ENCODE assay signal across 8 cellular contexts in genomic region chr2:189142893-189143759, GRCh38. TPM values are rescaled to one million over a fixed set of nuclear protein-coding genes. Genes with fewer than 3 reads are reported as not detected.
DNase-seq lines count a peak whose midpoint lies in the region; ATAC-seq and TF ChIP-seq lines count a peak whose summit lies in the region.

No MANE protein-coding gene starts in this region.

- CTCF ChIA-PET in PC-3 (lab: Charles Lee): interaction anchor here (0.7 to 0.8 kb wide), 2 partner anchors 14 to 145 kb away, joined by 3 read pairs; no protein-coding TSS in a partner anchor

- no peaks in the 10 kb centered on the region for H3K27me3 Mint-ChIP-seq in activated T-helper 2 cell treated with anti-CD3 and anti-CD28 coated beads, Interferon-gamma antibody, Interleukin-2, Interleukin-4, amounts not matched to agents 10 μg/mL and 5 μg/mL and 100 μg/mL, durations not matched to agents 14 hours and 24 hours and 36 hours (ENCODE audit: low read depth)

- no peaks in the 10 kb centered on the region for H3K36me3 Mint-ChIP-seq in activated T-helper 2 cell treated with anti-CD3 and anti-CD28 coated beads, Interferon-gamma antibody, Interleukin-2, Interleukin-4, amounts not matched to agents 10 μg/mL and 5 μg/mL and 100 μg/mL, durations not matched to agents 14 hours and 24 hours and 36 hours (ENCODE audit: low read depth)

- H3F3A ChIP-seq in DOHH2 (ENCODE audit: control insufficient read depth, insufficient read depth) (no peaks in the 10 kb centered on the region), PC-3 (ENCODE audit: low read length, unreplicated experiment) (no peaks in the 10 kb centered on the region)

- no peak overlapping the region for H2AFZ ChIP-seq in PC-3 (ENCODE audit: low read length)

- H3K9ac ChIP-seq in PC-3 (ENCODE audit: low read length): no peak overlapping the region

- H3K4me1 Mint-ChIP-seq in activated T-helper 2 cell treated with anti-CD3 and anti-CD28 coated beads, Interferon-gamma antibody, Interleukin-2, Interleukin-4, amounts not matched to agents 10 μg/mL and 5 μg/mL and 100 μg/mL, durations not matched to agents 14 hours and 24 hours and 36 hours (ENCODE audit: low read depth): no peaks in the 10 kb centered on the region

- H3K4me1 ChIP-seq in DOHH2 (ENCODE audit: control insufficient read depth, low read length): no peaks in the 10 kb centered on the region
- no peaks in the 10 kb centered on the region for H3K4me1 ChIP-seq in PC-3 (ENCODE audit: insufficient read depth, low read length)
- no peaks in the 10 kb centered on the region for H3K4me1 ChIP-seq in iPS DF 6.9 (ENCODE audit: control insufficient read depth, insufficient read depth, low read length)

- H3K27ac ChIP-seq in DOHH2 (ENCODE audit: low read depth, low read length) (no peak overlapping the region), PC-3 (ENCODE audit: low read length) (no peak overlapping the region), iPS DF 6.9 (ENCODE audit: low read length) (no peak overlapping the region)

- H3K9me2 ChIP-seq in DOHH2 (replicated peaks; ENCODE audit: control insufficient read depth, low read length): no peaks in the 10 kb centered on the region
- H3K9me2 ChIP-seq in PC-3 (replicated peaks; ENCODE audit: low read length): no peaks in the 10 kb centered on the region

- no CpG with 5 or more reads among the region's 4 CpGs for WGBS in iPS DF 6.9 (ENCODE audit: insufficient coverage, insufficient read length)

- BruUV-seq in PC-3 (replicated peaks; lab: Mats Ljungman, UMichigan): no TSS peak

- no peak overlapping the region for H3K4me3 ChIP-seq in DOHH2 (ENCODE audit: low read length)
- H3K4me3 ChIP-seq in PC-3 (ENCODE audit: low read length): no peak overlapping the region
- H3K4me3 ChIP-seq in iPS DF 6.9 (ENCODE audit: low read length): no peak overlapping the region

- no peaks in the 10 kb centered on the region for H3K9me3 ChIP-seq in DOHH2 (ENCODE audit: control insufficient read depth, insufficient read depth, low read length)
- H3K9me3 ChIP-seq in PC-3 (ENCODE audit: low read length): no peaks in the 10 kb centered on the region
- no peaks in the 10 kb centered on the region for H3K9me3 ChIP-seq in iPS DF 6.9 (ENCODE audit: control insufficient read depth, insufficient read depth, low read length)

- H3K79me2 ChIP-seq in DOHH2 (ENCODE audit: control insufficient read depth, low read length) (no peaks in the 10 kb centered on the region), PC-3 (ENCODE audit: low read length) (peaks cover 3% of the 10 kb centered on the region; the same call in 1 of the 2 replicates)

- intact Hi-C loops in PC-3 (cut with micrococcal nuclease): loop anchor here (1.0 kb wide), 1 partner anchor 145 kb away; no protein-coding TSS in a partner anchor
- intact Hi-C loops in activated T-helper 2 cell treated with anti-CD3 and anti-CD28 coated beads, Interferon-gamma antibody, Interleukin-2, Interleukin-4, amounts not matched to agents 10 μg/mL and 5 μg/mL and 100 μg/mL, durations not matched to agents 14 hours and 24 hours and 36 hours (cut with micrococcal nuclease): loop anchor here (1.0 kb wide), 3 partner anchors 145 to 269 kb away; no protein-coding TSS in a partner anchor

- ATAC-seq in GM19372 (IDR thresholded peaks at IDR 0.05; ENCODE audit: low read depth, unreplicated experiment) (peak; percentile 98), HG03280 (IDR thresholded peaks at IDR 0.05; ENCODE audit: unreplicated experiment) (peak; percentile 96), PC-3 (peak; percentile 73)

- peak; percentile 95 for TF ChIP-seq CTCF in DOHH2 (IDR thresholded peaks at IDR 0.05; ENCODE audit: low read depth, low read length, poor library complexity, severe bottlenecking)
- TF ChIP-seq CTCF in PC-3 (conservative IDR thresholded peaks at IDR 0.05; ENCODE audit: low read depth, low read length): peak; percentile 99

- no peaks in the 10 kb centered on the region for H4K20me1 ChIP-seq in DOHH2 (ENCODE audit: control insufficient read depth, insufficient read depth, low read depth, low read length)
- no peaks in the 10 kb centered on the region for H4K20me1 ChIP-seq in PC-3 (ENCODE audit: low read length)

- no peaks in the 10 kb centered on the region for H3K9me3 Mint-ChIP-seq in activated T-helper 2 cell treated with anti-CD3 and anti-CD28 coated beads, Interferon-gamma antibody, Interleukin-2, Interleukin-4, amounts not matched to agents 10 μg/mL and 5 μg/mL and 100 μg/mL, durations not matched to agents 14 hours and 24 hours and 36 hours

- no peak overlapping the region for H3K4me2 ChIP-seq in DOHH2 (ENCODE audit: low read length)
- H3K4me2 ChIP-seq in PC-3 (ENCODE audit: low read length): no peak overlapping the region

- DNase-seq in PC-3: peak; percentile 76
- DNase-seq in activated T-helper 2 cell treated with anti-CD3 and anti-CD28 coated beads, Interferon-gamma antibody, Interleukin-2, Interleukin-4, amounts not matched to agents 10 μg/mL and 5 μg/mL and 100 μg/mL, durations not matched to agents 14 hours and 24 hours and 36 hours (ENCODE audit: low spot score): peak; percentile 17
- DNase-seq in iPS DF 6.9 (ENCODE audit: low read depth, low spot score): peak; percentile 45
- DNase-seq in stimulated activated CD4-positive, alpha-beta T cell treated with anti-CD3 and anti-CD28 coated beads, TNF-alpha, amount 100 ng/mL, for 48 hours (ENCODE audit: low read depth in 3 of 3): peak; percentile 3 to 13 (median 8)
- DNase-seq in hippocampal formation (lab: John Stamatoyannopoulos, UW): no peak

- H3K36me3 ChIP-seq in DOHH2 (ENCODE audit: control insufficient read depth, low read length) (no peaks in the 10 kb centered on the region), PC-3 (ENCODE audit: low read depth, low read length) (no peaks in the 10 kb centered on the region), iPS DF 6.9 (ENCODE audit: control insufficient read depth, insufficient read depth, low read length) (no peaks in the 10 kb centered on the region)

- H3K27me3 ChIP-seq in DOHH2 (ENCODE audit: control insufficient read depth, low read length) (no peaks in the 10 kb centered on the region), PC-3 (ENCODE audit: low read length) (no peaks in the 10 kb centered on the region), iPS DF 6.9 (ENCODE audit: control insufficient read depth, insufficient read depth, low read length) (no peaks in the 10 kb centered on the region)

- H3K4me3 Mint-ChIP-seq in activated T-helper 2 cell treated with anti-CD3 and anti-CD28 coated beads, Interferon-gamma antibody, Interleukin-2, Interleukin-4, amounts not matched to agents 10 μg/mL and 5 μg/mL and 100 μg/mL, durations not matched to agents 14 hours and 24 hours and 36 hours (ENCODE audit: low read depth): no peak overlapping the region

- no peak overlapping the region for H3K27ac Mint-ChIP-seq in activated T-helper 2 cell treated with anti-CD3 and anti-CD28 coated beads, Interferon-gamma antibody, Interleukin-2, Interleukin-4, amounts not matched to agents 10 μg/mL and 5 μg/mL and 100 μg/mL, durations not matched to agents 14 hours and 24 hours and 36 hours

- POLR2A ChIA-PET in PC-3 (lab: Charles Lee; ENCODE audit: unreplicated experiment): no interaction called here

RNA-seq across cellular contexts. Expression of gene COL5A2, which starts 36.4 kb away (rescaled TPM):
- 56.2 and 60.1 TPM in 2 replicates for total RNA-seq in PC-3 (2014; rRNA removed)
- total RNA-seq in activated T-helper 2 cell treated with anti-CD3 and anti-CD28 coated beads, Interferon-gamma antibody, Interleukin-2, Interleukin-4, amounts not matched to agents 10 μg/mL and 5 μg/mL and 100 μg/mL, durations not matched to agents 14 hours and 24 hours and 36 hours: 0.05 and 0.23 TPM in 2 replicates

Comparison
In these comparisons a context has a peak if more than half of its experiments do, and no peak if none do; other contexts are left out.
1. DNase-seq: peak in PC-3 (single experiment), activated T-helper 2 cell treated with anti-CD3 and anti-CD28 coated beads, Interferon-gamma antibody, Interleukin-2, Interleukin-4, amounts not matched to agents 10 μg/mL and 5 μg/mL and 100 μg/mL, durations not matched to agents 14 hours and 24 hours and 36 hours (single experiment), iPS DF 6.9 (single experiment) and stimulated activated CD4-positive, alpha-beta T cell treated with anti-CD3 and anti-CD28 coated beads, TNF-alpha, amount 100 ng/mL, for 48 hours (3 of 3); none in hippocampal formation (0 of 2).
2. RNA of gene COL5A2, which starts 36.4 kb away (total RNA-seq): 56.2 to 60.1 TPM in PC-3; 0.05 to 0.23 TPM in activated T-helper 2 cell treated with anti-CD3 and anti-CD28 coated beads, Interferon-gamma antibody, Interleukin-2, Interleukin-4, amounts not matched to agents 10 μg/mL and 5 μg/mL and 100 μg/mL, durations not matched to agents 14 hours and 24 hours and 36 hours; every median in the first group is over 10 times any median in the second.
3. Peak in every context shown above with its lines, with median percentiles within 50 percentile points of each other: ATAC-seq.